Comparison of ENCODE assay signal across 8 cellular contexts in the genomic region with DNA sequence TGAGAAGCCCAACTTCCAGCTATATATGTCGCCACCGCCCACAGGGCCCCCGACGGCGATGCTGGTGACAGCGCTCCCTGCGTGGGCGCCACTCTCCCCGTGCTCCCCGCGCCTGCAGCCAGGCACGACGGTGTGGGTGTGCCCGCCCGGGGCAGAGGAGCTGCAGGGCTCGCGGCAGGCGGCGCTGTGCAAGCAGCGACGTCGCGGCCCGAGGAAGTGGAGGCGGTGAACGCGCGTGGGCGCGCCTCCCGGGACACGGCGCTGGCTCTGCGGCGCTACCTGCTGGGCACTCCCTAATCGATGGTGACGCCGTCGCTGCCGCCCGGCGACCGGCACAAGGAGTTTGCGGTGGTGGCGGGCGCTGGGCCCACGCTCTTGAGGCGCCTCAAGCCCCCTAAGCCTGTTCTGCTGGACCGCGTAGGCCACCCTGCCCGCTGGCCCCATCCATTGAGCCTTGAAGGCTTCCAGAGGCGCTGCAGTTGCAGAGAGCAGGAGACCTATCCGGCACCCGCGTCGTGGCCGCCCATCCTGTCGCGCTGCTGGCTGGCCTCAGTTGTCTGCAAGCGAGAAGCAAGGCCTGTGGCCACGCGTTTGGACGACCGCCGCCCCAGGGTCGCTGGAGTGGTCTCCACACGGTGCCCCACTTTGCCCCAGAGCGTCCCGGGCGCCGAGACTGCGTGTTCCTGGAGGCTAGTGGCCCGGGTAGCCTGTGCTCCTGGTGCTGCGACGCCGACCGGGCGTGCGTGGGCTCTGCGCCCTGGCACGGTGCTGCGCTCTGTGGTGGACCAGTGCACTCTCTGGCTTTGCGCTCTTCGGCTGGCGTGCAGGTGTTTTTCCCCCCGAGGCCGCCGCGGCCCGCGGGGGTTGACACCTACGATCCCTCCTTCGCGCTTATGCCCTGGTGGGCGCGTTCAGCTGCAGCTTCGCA.
DNase-seq lines count a peak whose midpoint lies in the region; ATAC-seq lines count a peak whose summit lies in the region.

No MANE protein-coding gene starts in this region.

- ATAC-seq in HG02870 (IDR thresholded peaks at IDR 0.05; ENCODE audit: unreplicated experiment) = no peak

- H3K4me1 ChIP-seq in NT2/D1 (ENCODE audit: insufficient read depth, insufficient read length) = peaks cover 9% of the 10 kb centered on the region

- H3K27me3 ChIP-seq in NT2/D1 (ENCODE audit: insufficient read depth, insufficient read length) = peaks cover 52% of the 10 kb centered on the region

- no peaks in the 10 kb centered on the region for H3K9me3 ChIP-seq in NT2/D1 (ENCODE audit: insufficient read depth, low read length)
- no peaks in the 10 kb centered on the region for H3K9me3 ChIP-seq in iPS-18c (ENCODE audit: control insufficient read depth, insufficient read depth, low read length)

- H3K36me3 ChIP-seq in NT2/D1 (ENCODE audit: insufficient read depth, insufficient read length, low read length) = no peaks in the 10 kb centered on the region

- DNase-seq in CD1c-positive myeloid dendritic cell (ENCODE audit: extremely low spot score) = peak; percentile 97
- DNase-seq in NT2/D1 (ENCODE audit: low read depth, low spot score) = no peak
- DNase-seq in activated gamma-delta T cell treated with anti-CD3 and anti-CD28 coated beads, Interleukin-2, amount 50 U/mL, for 16 hours (ENCODE audit: low read depth) = peak; percentile 61
- DNase-seq in stimulated activated CD4-positive, alpha-beta T cell treated with anti-CD3 and anti-CD28 coated beads, Interleukin-4, amount 100 ng/mL, for 24 hours = peak; percentile 75
- DNase-seq in cerebellar cortex (ENCODE audit: low spot score) = no peak
- no peak for DNase-seq in SHP77 treated with DMSO at 0.1 percent for 48 hours (lab: John Stamatoyannopoulos, UW)

- H3K9ac ChIP-seq in NT2/D1 (ENCODE audit: insufficient read length, low read depth) = peak overlapping the region; percentile 56

- H3K4me3 ChIP-seq in NT2/D1 (ENCODE audit: insufficient read length, low read depth) (peak overlapping the region; percentile 39), iPS-18c (ENCODE audit: insufficient read depth, low read depth, low read length) (peak overlapping the region; percentile 40)

Comparison
In these comparisons a context has a peak if more than half of its experiments do, and no peak if none do; other contexts are left out.
1. DNase-seq: peak in CD1c-positive myeloid dendritic cell (single experiment), activated gamma-delta T cell treated with anti-CD3 and anti-CD28 coated beads, Interleukin-2, amount 50 U/mL, for 16 hours (single experiment) and stimulated activated CD4-positive, alpha-beta T cell treated with anti-CD3 and anti-CD28 coated beads, Interleukin-4, amount 100 ng/mL, for 24 hours (single experiment); none in NT2/D1 (single experiment), cerebellar cortex (single experiment) and SHP77 treated with DMSO at 0.1 percent for 48 hours (single experiment).